In the genomic region with DNA sequence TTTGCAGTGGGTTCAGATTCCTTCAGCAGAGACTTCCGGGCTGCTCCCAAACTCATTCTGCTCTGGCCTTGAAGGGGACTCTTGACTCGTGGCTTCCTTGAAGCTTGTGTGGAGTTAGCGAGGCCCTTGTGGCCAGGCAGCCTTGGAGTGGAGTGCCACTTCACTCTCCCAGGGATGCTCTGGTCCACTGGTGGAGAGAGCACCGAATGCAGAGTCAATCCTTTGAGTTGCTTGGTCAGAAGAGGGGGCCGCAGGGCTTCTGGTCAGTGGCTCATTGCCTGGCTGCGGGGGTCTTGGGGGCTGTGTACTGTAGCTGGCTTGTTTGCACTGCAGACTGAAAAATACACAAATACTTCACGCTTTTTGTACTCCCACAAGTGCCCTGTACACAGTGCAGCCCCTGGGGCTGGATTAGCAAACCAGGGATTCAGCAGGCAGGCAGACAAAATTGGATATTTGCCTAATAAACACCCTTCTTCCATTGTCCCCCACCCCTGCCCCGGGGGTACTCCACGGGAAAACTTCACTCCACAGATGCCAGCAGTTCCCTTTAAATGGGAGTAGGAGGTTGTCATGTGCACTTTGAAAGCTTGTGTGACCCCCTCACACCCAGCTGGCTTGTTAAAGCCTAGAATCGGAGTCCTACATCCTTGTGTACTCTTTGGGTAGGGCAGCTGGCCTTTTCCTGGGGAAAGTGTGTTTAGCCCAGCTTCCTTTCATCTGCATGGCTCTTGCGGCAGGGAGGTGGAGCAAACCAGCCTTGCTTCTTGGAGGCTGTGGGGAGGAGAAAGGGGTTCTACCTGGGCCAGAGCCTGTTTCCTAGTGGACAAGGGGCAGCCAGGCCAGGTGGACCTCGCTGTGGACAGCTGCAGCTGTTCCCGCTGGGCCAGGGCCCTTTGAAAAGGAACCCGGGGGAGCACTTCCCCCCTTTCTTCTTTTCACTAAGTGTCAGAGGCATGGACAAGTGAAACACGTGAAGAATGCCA, we compare ENCODE assay signal across 16 cellular contexts. TPM values are rescaled to one million over a fixed set of nuclear protein-coding genes. Genes with fewer than 3 reads are reported as not detected.
A peak's percentile ranks its signal among the peaks of the same experiment; 100 is the strongest.
DNase-seq lines count a peak whose midpoint lies in the region; TF ChIP-seq lines count a peak whose summit lies in the region.
"Had no signal": no experiment of that assay in that cellular context is flagged by ENCODE, and none has a peak within 500 bp of the region (broad histone marks: within the 10 kb centered on the region; RNA-seq: fewer than 3 reads in every experiment).

No MANE protein-coding gene starts in this region.

- peak overlapping the region; percentile 46 for H3K4ac ChIP-seq in mesendoderm (ENCODE audit: low read depth, low read length)

- intact Hi-C loops in A673 (cut with micrococcal nuclease; ENCODE audit: unreplicated experiment) = loop anchor here (10.0 kb wide), 1 partner anchor 196 kb away; no protein-coding TSS in a partner anchor

- TF ChIP-seq CTCF in A673 (conservative IDR thresholded peaks at IDR 0.05; ENCODE audit: low read depth, low read length) = no peak

- H3K79me1 ChIP-seq in mesendoderm (ENCODE audit: low read length) = peaks cover 17% of the 10 kb centered on the region

- H3K56ac ChIP-seq in mesendoderm (ENCODE audit: low read length) = peak overlapping the region; percentile 59

- CTCF ChIA-PET in A673 (lab: Charles Lee) = no interaction called here

- H3K27me3 ChIP-seq in A673 (replicated peaks; ENCODE audit: insufficient read depth, low read depth, low read length, poor library complexity) (no peaks in the 10 kb centered on the region), H7 (ENCODE audit: control insufficient read depth, insufficient read depth, low read length) (no peaks in the 10 kb centered on the region), mesendoderm (ENCODE audit: insufficient read depth, low read length, poor library complexity) (no peaks in the 10 kb centered on the region)
- H3K27me3 ChIP-seq: SJSA1 had no signal

- H3K9ac ChIP-seq in mesendoderm (ENCODE audit: low read length) = peak overlapping the region; percentile 50

- H4K5ac ChIP-seq in mesendoderm (ENCODE audit: low read length) = no peak overlapping the region

- no peak overlapping the region for H2BK5ac ChIP-seq in mesendoderm (ENCODE audit: low read length)

- peak overlapping the region; percentile 14 for H2BK15ac ChIP-seq in mesendoderm (replicated peaks; ENCODE audit: low read depth)

- H4K8ac ChIP-seq in mesendoderm (ENCODE audit: low read depth, low read length) = no peak overlapping the region

- H3K4me2 ChIP-seq in mesendoderm (ENCODE audit: low read length) = peak overlapping the region; percentile 22

- H3K36me3 ChIP-seq in A673 (ENCODE audit: insufficient read depth, low read length, poor library complexity, severe bottlenecking) (no peaks in the 10 kb centered on the region), H7 (replicated peaks; ENCODE audit: control insufficient read depth, insufficient read depth, low read length) (no peaks in the 10 kb centered on the region), mesendoderm (ENCODE audit: control insufficient read depth, insufficient read depth, low read length) (no peaks in the 10 kb centered on the region)
- H3K36me3 ChIP-seq: heart right ventricle had no signal

- peak overlapping the region; percentile 77 for H2AK5ac ChIP-seq in mesendoderm (ENCODE audit: low read length)

- DNase-seq in A673 (ENCODE audit: low spot score) = no peak
- peak; percentile 61 for DNase-seq in H7
- peak; percentile 51 for DNase-seq in ecto neural progenitor cell (ENCODE audit: low spot score)
- peak; percentile 74 for DNase-seq in mesendoderm
- DNase-seq in stimulated activated CD4-positive, alpha-beta T cell treated with anti-CD3 and anti-CD28 coated beads, Interleukin-1b, Interleukin-23, amount 100 ng/mL, for 48 hours = no peak
- no peak for DNase-seq in activated CD4-positive, alpha-beta T cell treated with anti-CD3 and anti-CD28 coated beads for 1 hour
- DNase-seq in ACHN = no peak
- no peak for DNase-seq in NCI-H1092 treated with DMSO at 0.1 percent for 48 hours (lab: John Stamatoyannopoulos, UW)
- DNase-seq: activated B cell treated with CpG ODN at 0.5 μM for 24 hours; body of pancreas; heart right ventricle; midbrain; NCI-H526 treated with DMSO at 0.1 percent for 48 hours; stimulated activated naive CD8-positive, alpha-beta T cell treated with anti-CD3 and anti-CD28 coated beads, Interleukin-15, amount 100 ng/mL, for 72 hours had no signal

- peaks cover 45% of the 10 kb centered on the region for H3K4me1 ChIP-seq in A673 (ENCODE audit: insufficient read depth, low read length, poor library complexity, severe bottlenecking)
- peaks cover 20% of the 10 kb centered on the region for H3K4me1 ChIP-seq in mesendoderm (ENCODE audit: control insufficient read depth, low read depth, low read length)

- no TSS peak for BruUV-seq in A673 (replicated peaks; lab: Mats Ljungman, UMichigan)

- peak overlapping the region; percentile 61 for H3K18ac ChIP-seq in mesendoderm (ENCODE audit: low read length)

- POLR2A ChIA-PET in A673 (lab: Charles Lee; ENCODE audit: low non-redundant PET) = no interaction called here

- H2BK120ac ChIP-seq in mesendoderm (ENCODE audit: low read depth, low read length) = no peak overlapping the region

- H3K79me2 ChIP-seq in mesendoderm (ENCODE audit: control insufficient read depth, insufficient read depth, low read length) = peaks cover 39% of the 10 kb centered on the region

- H3K4me3 ChIP-seq in A673 (ENCODE audit: low read depth, low read length, poor library complexity, severe bottlenecking) (no peak overlapping the region), H7 (ENCODE audit: insufficient read depth, low read depth, low read length) (no peak overlapping the region), mesendoderm (ENCODE audit: low read length) (no peak overlapping the region)
- H3K4me3 ChIP-seq: body of pancreas, heart right ventricle had no signal

- H3K27ac ChIP-seq in A673 (ENCODE audit: low read depth, low read length, poor library complexity, severe bottlenecking) = peak overlapping the region; percentile 54
- peak overlapping the region; percentile 51 for H3K27ac ChIP-seq in mesendoderm (ENCODE audit: low read depth, low read length)
- H3K27ac ChIP-seq: body of pancreas, heart right ventricle had no signal

- no peak overlapping the region for H3K23ac ChIP-seq in mesendoderm (ENCODE audit: low read length)

- no CpG with 5 or more reads among the region's 15 CpGs for WGBS in mesendoderm (ENCODE audit: extremely low coverage, insufficient coverage, low lambda C conversion rate)

- in situ Hi-C loops in ACHN (cut with HindIII; ENCODE audit: low pct_ligation_motif_present, low pct_unique_long_range_greater_than_20kb, low sequenced_read_pairs) = no loop called here

- H3K9me3 ChIP-seq in A673 (ENCODE audit: low read depth, low read length, poor library complexity, severe bottlenecking) = no peaks in the 10 kb centered on the region
- H3K9me3 ChIP-seq: body of pancreas, heart right ventricle, SJSA1 had no signal

RNA-seq across cellular contexts. Expression of a gene that starts 3.4 kb away (rescaled TPM):
- total RNA-seq in A673 (2021) = 8.1 and 10.4 TPM in 2 replicates
- 37.3 and 41.4 TPM in 2 replicates for total RNA-seq in H7 (2014; rRNA removed; shearing (Covaris generic))
- polyA plus RNA-seq in mesendoderm (2013, experiment 1 of 2) = 23.2 TPM
- polyA plus RNA-seq in mesendoderm (2013, experiment 2 of 2) = 23.4 TPM
- total RNA-seq: activated B cell treated with CpG ODN at 0.5 μM for 24 hours, pulmonary artery endothelial cell had no signal

Comparison
In these comparisons a context has a peak if more than half of its experiments do, and no peak if none do; other contexts are left out.
1. DNase-seq: peak in H7 (single experiment), ecto neural progenitor cell (single experiment) and mesendoderm (single experiment); none in A673 (single experiment), stimulated activated CD4-positive, alpha-beta T cell treated with anti-CD3 and anti-CD28 coated beads, Interleukin-1b, Interleukin-23, amount 100 ng/mL, for 48 hours (single experiment), activated CD4-positive, alpha-beta T cell treated with anti-CD3 and anti-CD28 coated beads for 1 hour (single experiment), ACHN (single experiment) and NCI-H1092 treated with DMSO at 0.1 percent for 48 hours (single experiment).